ENCODE assay signal across 1 cellular context in genomic region chr4:7388627-7389026, GRCh38.
TF ChIP-seq lines count a peak whose summit lies in the region.

No MANE protein-coding gene starts in this region.

TF ChIP-seq in GM23338, 12 proteins besides CTCF, POLR2A, EP300 and RAD21:
- no peak for TF ChIP-seq ETS1 (IDR thresholded peaks at IDR 0.05)
